Comparison of ENCODE assay signal across 10 cellular contexts in the genomic region with DNA sequence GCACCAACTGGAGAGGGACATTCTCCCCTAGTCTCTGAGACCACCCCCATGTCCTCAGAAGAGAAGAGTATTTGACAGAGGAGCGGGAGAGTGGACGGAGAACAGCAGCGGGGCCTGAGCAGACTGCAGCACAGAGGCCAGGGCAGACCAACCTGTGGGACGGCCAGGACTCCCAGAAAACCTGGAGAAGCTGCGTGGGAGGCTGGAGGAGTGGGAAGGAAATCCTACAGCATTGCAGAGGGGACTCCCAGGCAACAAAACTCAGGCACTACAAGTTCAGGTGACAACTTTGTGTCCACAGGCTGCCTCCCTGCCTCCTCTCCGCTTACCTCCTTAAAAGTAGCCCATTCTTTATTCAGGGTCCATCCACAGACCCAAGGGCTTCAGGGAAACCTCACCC. TPM values are rescaled to one million over a fixed set of nuclear protein-coding genes. Genes with fewer than 3 reads are reported as not detected.
DNase-seq lines count a peak whose midpoint lies in the region; ATAC-seq and TF ChIP-seq lines count a peak whose summit lies in the region.
"Had no signal": no experiment of that assay in that cellular context is flagged by ENCODE, and none has a peak within 500 bp of the region (broad histone marks: within the 10 kb centered on the region; RNA-seq: fewer than 3 reads in every experiment).

No MANE protein-coding gene starts in this region.

- peak overlapping the region; percentile 41 for H3K27ac Mint-ChIP-seq in activated naive CD4-positive, alpha-beta T cell treated with anti-CD3 and anti-CD28 coated beads, Interleukin-2, amount 50 U/mL, for 24 hours

- H3K4me1 Mint-ChIP-seq in activated naive CD4-positive, alpha-beta T cell treated with anti-CD3 and anti-CD28 coated beads, Interleukin-2, amount 50 U/mL, for 24 hours: peaks cover 92% of the 10 kb centered on the region

- peak overlapping the region; percentile 11 for H3K4me3 Mint-ChIP-seq in activated naive CD4-positive, alpha-beta T cell treated with anti-CD3 and anti-CD28 coated beads, Interleukin-2, amount 50 U/mL, for 24 hours

- H3K9me3 Mint-ChIP-seq in activated naive CD4-positive, alpha-beta T cell treated with anti-CD3 and anti-CD28 coated beads, Interleukin-2, amount 50 U/mL, for 24 hours: no peaks in the 10 kb centered on the region
- H3K9me3 Mint-ChIP-seq: activated naive CD8-positive, alpha-beta T cell treated with anti-CD3 and anti-CD28 coated beads, Interleukin-2, amount 50 U/mL, for 24 hours had no signal

- TF ChIP-seq POLR2A in adrenal gland (IDR thresholded peaks at IDR 0.05): no peak
- TF ChIP-seq POLR2A in thyroid gland (IDR thresholded peaks at IDR 0.05): no peak

- H3K4me3 ChIP-seq in adrenal gland (no peak overlapping the region), lung (no peak overlapping the region), thyroid gland (replicated peaks in 1 of 3) (no peak overlapping the region)

- no peaks in the 10 kb centered on the region for H3K36me3 ChIP-seq in adrenal gland (replicated peaks in 1 of 2)
- H3K36me3 ChIP-seq in lung (ENCODE audit: control insufficient read depth in 2 of 2, insufficient read depth in 2 of 2, low read length in 2 of 2): peaks cover 0 to 9% of the 10 kb centered on the region in 2 donors
- no peaks in the 10 kb centered on the region for H3K36me3 ChIP-seq in thyroid gland

- H3K27me3 ChIP-seq in adrenal gland (no peaks in the 10 kb centered on the region), lung (ENCODE audit: control insufficient read depth, insufficient read depth) (no peaks in the 10 kb centered on the region), thyroid gland (no peaks in the 10 kb centered on the region)

- DNase-seq in activated naive CD4-positive, alpha-beta T cell treated with Interleukin-2 at 50 U/mL for 16 hours: no peak
- DNase-seq in adrenal gland (no peak), lung (ENCODE audit: low spot score) (no peak), thyroid gland (no peak), MV-4-11 (lab: John Stamatoyannopoulos, UW) (no peak)
- DNase-seq: activated naive CD8-positive, alpha-beta T cell treated with anti-CD3 and anti-CD28 coated beads, Interleukin-2, amount 50 U/mL, for 24 hours; NCI-H2029 had no signal

- no peaks in the 10 kb centered on the region for H3K27me3 Mint-ChIP-seq in activated naive CD4-positive, alpha-beta T cell treated with anti-CD3 and anti-CD28 coated beads, Interleukin-2, amount 50 U/mL, for 24 hours

- ATAC-seq in lung (ENCODE audit: insufficient read depth, low FRiP score) (no peak), GM21825 (IDR thresholded peaks at IDR 0.05; ENCODE audit: unreplicated experiment) (no peak), GM18517 (IDR thresholded peaks at IDR 0.05; ENCODE audit: unreplicated experiment) (no peak)
- ATAC-seq: activated naive CD8-positive, alpha-beta T cell treated with anti-CD3 and anti-CD28 coated beads, Interleukin-2, amount 50 U/mL, for 24 hours had no signal

- WGBS in adrenal gland, 4 donors: 91 to 96% (median 94%) methylated on average over 5 to 6 of the region's 6 CpGs
- WGBS in lung, 2 donors: 90% methylated on average over 6 of the region's 6 CpGs
- 93% methylated on average over 6 of the region's 6 CpGs for WGBS in thyroid gland, 2 donors

- H3K27ac ChIP-seq in adrenal gland (peak overlapping the region in 3 of 5 donors; percentile 15 to 97 (median 84)), lung (ENCODE audit: low read depth in 1 of 2, low read length in 1 of 2) (peak overlapping the region; percentile 1 to 91), thyroid gland (peak overlapping the region in 2 of 3 donors; percentile 59 to 96)

- no peak for TF ChIP-seq CTCF in adrenal gland (IDR thresholded peaks at IDR 0.05)
- no peak for TF ChIP-seq CTCF in lung (IDR thresholded peaks at IDR 0.05; ENCODE audit: control extremely low read depth, extremely low read depth)
- no peak for TF ChIP-seq CTCF in thyroid gland (IDR thresholded peaks at IDR 0.05)

- H3K4me1 ChIP-seq in adrenal gland (replicated peaks in 1 of 2) (peaks cover 53 to 84% of the 10 kb centered on the region in 2 donors), lung (ENCODE audit: control insufficient read depth in 2 of 2, insufficient read depth in 2 of 2, low read length in 2 of 2) (peaks cover 14 to 49% of the 10 kb centered on the region in 2 donors), thyroid gland (peaks cover 71 to 89% of the 10 kb centered on the region in 2 donors)

- H3K9me3 ChIP-seq in adrenal gland (replicated peaks in 1 of 3): no peaks in the 10 kb centered on the region
- H3K9me3 ChIP-seq in lung (ENCODE audit: control insufficient read depth in 2 of 2, insufficient read depth in 1 of 2, low read length in 1 of 2): no peaks in the 10 kb centered on the region
- H3K9me3 ChIP-seq in thyroid gland: no peaks in the 10 kb centered on the region

- intact Hi-C loops in adrenal gland (cut with DNase I) (no loop called here), thyroid gland (cut with DNase I) (loop anchor here (5.0 kb wide), 1 partner anchor 32 kb away; a partner anchor contains a TSS)

- H3K36me3 Mint-ChIP-seq in activated naive CD4-positive, alpha-beta T cell treated with anti-CD3 and anti-CD28 coated beads, Interleukin-2, amount 50 U/mL, for 24 hours: no peaks in the 10 kb centered on the region

RNA-seq across cellular contexts. Expression of a gene that starts 29.9 kb away (rescaled TPM):
- total RNA-seq in adrenal gland (10 to 100 TPM; 48.3 to 78.9 (median 67.5) TPM), lung (10 to 100 TPM; 33.2 to 37.7 TPM), thyroid gland (10 to 100 TPM; 31.6 to 55.5 (median 46.6) TPM)
- polyA plus RNA-seq in adrenal gland (10 to 100 TPM; 24.9 to 45.3 (median 29.8) TPM), lung (10 to 100 TPM; 13.1 to 16.8 TPM)

RNA-seq across cellular contexts. Expression of a gene that starts 32.4 kb away (rescaled TPM):
- total RNA-seq in adrenal gland: 10 to 100 TPM; 19.6 to 55.9 (median 43.8) TPM
- polyA plus RNA-seq in adrenal gland: 10 to 100 TPM; 23.6 to 32.8 (median 26.2) TPM
- total RNA-seq in lung: 10 to 100 TPM; 43.8 to 48.5 TPM
- 100 to 1,000 TPM in 1 of 2 donors, 10 to 100 TPM in 1; 43.1 to 133 TPM for polyA plus RNA-seq in lung
- total RNA-seq in thyroid gland: 10 to 100 TPM; 22.1 to 79.4 (median 49.9) TPM

RNA-seq across cellular contexts. Expression of a gene that starts 46.3 kb away (rescaled TPM):
- total RNA-seq in adrenal gland: 1 to 10 TPM in 6 of 8 donors, under 1 TPM in 2; 0.36 to 6.9 (median 2.9) TPM
- 1 to 10 TPM in 1 of 3 donors, under 1 TPM in 1, not detected in 1; 0.34 to 1.4 TPM for polyA plus RNA-seq in adrenal gland
- total RNA-seq in lung: 1 to 10 TPM; 3.7 to 7.5 TPM
- polyA plus RNA-seq in lung: 1 to 10 TPM in 1 of 2 donors, under 1 TPM in 1; 0.41 to 2.0 TPM
- total RNA-seq in thyroid gland: 1 to 10 TPM in 1 of 4 donors, not detected in 3; 3.8 TPM

RNA-seq across cellular contexts. Expression of a gene that starts 59.3 kb away (rescaled TPM):
- total RNA-seq in adrenal gland (not detected), lung (1 to 10 TPM; 2.2 to 3.7 TPM), thyroid gland (1 to 10 TPM in 1 of 4 donors, under 1 TPM in 1, not detected in 2; 0.67 to 1.1 TPM)
- polyA plus RNA-seq in adrenal gland (under 1 TPM in 2 of 3 donors, not detected in 1; 0.17 to 0.80 TPM), lung (10 to 100 TPM in 1 of 2 donors, 1 to 10 TPM in 1; 2.0 to 14.1 TPM)
